ENCODE assay signal across 10 cellular contexts in genomic region chr22:21020802-21021429, GRCh38. TPM values are rescaled to one million over a fixed set of nuclear protein-coding genes. Genes with fewer than 3 reads are reported as not detected.
DNase-seq lines count a peak whose midpoint lies in the region; ATAC-seq, FAIRE-seq and TF ChIP-seq lines count a peak whose summit lies in the region.
"Had no signal": no experiment of that assay in that cellular context is flagged by ENCODE, and none has a peak within 500 bp of the region (broad histone marks: within the 10 kb centered on the region; RNA-seq: fewer than 3 reads in every experiment).

No MANE protein-coding gene starts in this region.

- H3K4me1 ChIP-seq in A549 (no peaks in the 10 kb centered on the region), fibroblast of lung (ENCODE audit: control insufficient read depth, extremely low read depth, insufficient read depth, low read length) (no peaks in the 10 kb centered on the region)

- H3K27me3 ChIP-seq in fibroblast of lung (ENCODE audit: control insufficient read depth, insufficient read depth, low read length) = no peaks in the 10 kb centered on the region

- peak in 1 of 2 experiments; percentile 51 for DNase-seq in A549 (ENCODE audit: low read depth in 1 of 2, low spot score in 1 of 2)
- DNase-seq in D341Med (ENCODE audit: low spot score) = peak; percentile 76
- peak; percentile 32 for DNase-seq in NCI-H748 (lab: John Stamatoyannopoulos, UW; ENCODE audit: unreplicated experiment)
- DNase-seq in fibroblast of lung (ENCODE audit: low read depth in 2 of 2) = no peak
- DNase-seq in NCI-H1417 treated with DMSO at 0.1 percent for 48 hours (lab: John Stamatoyannopoulos, UW) = no peak
- DNase-seq in NCI-H2029 treated with DMSO at 0.1 percent for 48 hours (lab: John Stamatoyannopoulos, UW) = no peak
- no peak for DNase-seq in posterior vena cava (ENCODE audit: low spot score)
- DNase-seq: immature natural killer cell, NCI-H226 had no signal

- H3K4me2 ChIP-seq in A549 = no peak overlapping the region
- H3K4me2 ChIP-seq in fibroblast of lung (ENCODE audit: extremely low read depth, insufficient read depth, low read length) = no peak overlapping the region

- no peaks in the 10 kb centered on the region for H3K79me2 ChIP-seq in fibroblast of lung (ENCODE audit: control insufficient read depth, insufficient read depth, low read length)

- peak; percentile 16 to 22; a peak in 1 of 5 replicates for TF ChIP-seq RAD21 in A549 (conservative IDR thresholded peaks at IDR 0.05 in 1 of 2, IDR thresholded peaks at IDR 0.05 in 1 of 2)

- H2AFZ ChIP-seq in fibroblast of lung (ENCODE audit: low read length) = no peak overlapping the region

- POLR2A ChIA-PET in A549 (lab: Yijun Ruan, JAX) = no interaction called here

- CTCF ChIA-PET in A549 (lab: Yijun Ruan, JAX) = interaction anchor here (0.6 to 2.5 kb wide), 9 partner anchors 8 to 84 kb away, joined by 3 to 9 read pairs (median 4); no protein-coding TSS in a partner anchor

- no peaks in the 10 kb centered on the region for H3K9me3 ChIP-seq in A549
- H3K9me3 ChIP-seq in fibroblast of lung (ENCODE audit: control insufficient read depth, insufficient read depth, low read depth, low read length) = no peaks in the 10 kb centered on the region

- no peak overlapping the region for H3K27ac ChIP-seq in A549
- no peak overlapping the region for H3K27ac ChIP-seq in fibroblast of lung (ENCODE audit: insufficient read depth, low read length)

- H3K36me3 ChIP-seq in fibroblast of lung (ENCODE audit: control insufficient read depth, insufficient read depth, low read length) = no peaks in the 10 kb centered on the region

- WGBS in A549 (ENCODE audit: missing lambda C conversion rate) = 61% methylated on average over 7 of the region's 7 CpGs

- no peak for TF ChIP-seq POLR2A in A549 (IDR thresholded peaks at IDR 0.05; ENCODE audit: low read length)

- no peak for FAIRE-seq in A549 (lab: Jason Lieb, UNC)

- no peak overlapping the region for H3K9ac ChIP-seq in fibroblast of lung (ENCODE audit: insufficient read depth, low read length)

- TF ChIP-seq CTCF in A549 (IDR thresholded peaks at IDR 0.05) = no peak; the same call in 2 of the 3 replicates
- TF ChIP-seq CTCF in fibroblast of lung (conservative IDR thresholded peaks at IDR 0.05 in 1 of 2, IDR thresholded peaks at IDR 0.05 in 1 of 2; ENCODE audit: low read depth in 1 of 2, low read length in 2 of 2) = peak; percentile 17 to 54

- no peaks in the 10 kb centered on the region for H4K20me1 ChIP-seq in fibroblast of lung (ENCODE audit: control insufficient read depth, extremely low read depth, insufficient read depth, low read length)

- ATAC-seq in A549 (peak; percentile 46 to 69; a peak in 3 of 6 replicates), HG02798 (IDR thresholded peaks at IDR 0.05; ENCODE audit: poor library complexity, unreplicated experiment) (no peak)

- H3K4me3 ChIP-seq in A549 (no peak overlapping the region), fibroblast of lung (replicated peaks in 1 of 4; ENCODE audit: control extremely low read depth in 1 of 4, insufficient read depth in 1 of 4, low read depth in 3 of 4, low read length in 4 of 4) (no peak overlapping the region)

- no peak for TF ChIP-seq EP300 in A549 (IDR thresholded peaks at IDR 0.05)

- intact Hi-C loops in posterior vena cava (cut with DNase I) = no loop called here

TF ChIP-seq in A549, 52 proteins besides CTCF, POLR2A, EP300 and RAD21 (continues in another document):
- TF ChIP-seq TP53 (CRISPR knock-in tag; IDR thresholded peaks at IDR 0.05) = no peak
- TF ChIP-seq KDM1A (IDR thresholded peaks at IDR 0.05; ENCODE audit: low read depth) = no peak
- TF ChIP-seq HES2 (IDR thresholded peaks at IDR 0.05) = no peak
- TF ChIP-seq HEYL (CRISPR knock-in tag; IDR thresholded peaks at IDR 0.05) = no peak
- TF ChIP-seq MAX (IDR thresholded peaks at IDR 0.05) = no peak
- no peak for TF ChIP-seq BCL3 (IDR thresholded peaks at IDR 0.05)
- TF ChIP-seq ESRRA (IDR thresholded peaks at IDR 0.05; ENCODE audit: borderline replicate concordance, low read length) = no peak

RNA-seq across cellular contexts. Expression of gene P2RX6, which starts 6.0 kb away (rescaled TPM):
- polyA plus RNA-seq in A549 (2011; rRNA removed) (0.62 and 0.67 TPM in 2 replicates), A549 (2017; fragmentation: RNase III; extraction: RNeasy Plus Mini Kit Qiagen cat#74134 plus additional on column Dnase treatment) (0.92 to 1.6 TPM (median 1.1 TPM) in 3 replicates), fibroblast of lung (0.84 and 3.6 TPM in 2 replicates)
- 0.62 and 0.82 TPM in 2 replicates for polyA plus RNA-seq in A549 (2012; cell fraction: cytosol; rRNA removed)
- polyA plus RNA-seq in A549 (2012; cell fraction: nucleus; rRNA removed) = 7.2 and 8.9 TPM in 2 replicates
- 0.15 and 0.45 TPM in 2 replicates for polyA minus RNA-seq in A549 (2011; rRNA and poly(A)+ RNA removed)
- total RNA-seq in fibroblast of lung (4.6 and 17.8 TPM in 2 replicates), posterior vena cava (1 to 10 TPM in 1 of 2 donors, under 1 TPM in 1; 0.19 to 1.0 TPM)
- polyA plus RNA-seq in fibroblast of lung (2012) = 1.9 and 6.0 TPM in 2 replicates
- polyA minus RNA-seq in fibroblast of lung (ENCODE audit: low replicate concordance) = 4.1 and 8.2 TPM in 2 replicates
- polyA plus RNA-seq: immature natural killer cell had no signal

RNA-seq across cellular contexts. Expression of gene SLC7A4, which starts 11.4 kb away (rescaled TPM):
- not detected in 2 replicates for polyA plus RNA-seq in A549 (2011; rRNA removed)
- polyA plus RNA-seq in A549 (2012; cell fraction: cytosol; rRNA removed) = not detected in 2 replicates
- not detected in 2 replicates for polyA plus RNA-seq in A549 (2012; cell fraction: nucleus; rRNA removed)
- not detected in 3 replicates for polyA plus RNA-seq in A549 (2017; fragmentation: RNase III; extraction: RNeasy Plus Mini Kit Qiagen cat#74134 plus additional on column Dnase treatment)
- not detected in 2 replicates for polyA minus RNA-seq in A549 (2011; rRNA and poly(A)+ RNA removed)
- total RNA-seq in fibroblast of lung = 0.26 and 0.83 TPM in 2 replicates
- polyA plus RNA-seq in fibroblast of lung = 0.08 and 0.92 TPM in 2 replicates
- 0.28 and 2.5 TPM in 2 replicates for polyA plus RNA-seq in fibroblast of lung (2012)
- 8.4 TPM in 1 of 2 replicates, not detected in the other for polyA minus RNA-seq in fibroblast of lung (ENCODE audit: low replicate concordance)
- total RNA-seq in posterior vena cava = 1 to 10 TPM; 1.5 to 8.9 TPM
- polyA plus RNA-seq: immature natural killer cell had no signal

RNA-seq across cellular contexts. Expression of gene THAP7, which starts 19.0 kb away (rescaled TPM):
- 15.5 and 15.9 TPM in 2 replicates for polyA plus RNA-seq in A549 (2011; rRNA removed)
- 29.7 and 39.2 TPM in 2 replicates for polyA plus RNA-seq in A549 (2012; cell fraction: cytosol; rRNA removed)
- polyA plus RNA-seq in A549 (2012; cell fraction: nucleus; rRNA removed) = 43.5 and 52.5 TPM in 2 replicates
- polyA plus RNA-seq in A549 (2017; fragmentation: RNase III; extraction: RNeasy Plus Mini Kit Qiagen cat#74134 plus additional on column Dnase treatment) = 18.4 to 22.7 TPM (median 19.7 TPM) in 3 replicates
- polyA minus RNA-seq in A549 (2011; rRNA and poly(A)+ RNA removed) = 15.1 and 16.7 TPM in 2 replicates
- total RNA-seq in fibroblast of lung = 25.9 and 26.3 TPM in 2 replicates
- 15.7 and 15.8 TPM in 2 replicates for polyA plus RNA-seq in fibroblast of lung
- 19.7 and 22.0 TPM in 2 replicates for polyA plus RNA-seq in fibroblast of lung (2012)
- 9.0 and 9.9 TPM in 2 replicates for polyA minus RNA-seq in fibroblast of lung (ENCODE audit: low replicate concordance)
- 10 to 100 TPM; 16.4 to 20.5 TPM for total RNA-seq in posterior vena cava

RNA-seq across cellular contexts. Expression of gene LRRC74B, which starts 24.8 kb away (rescaled TPM):
- polyA plus RNA-seq in A549 (2011; rRNA removed) (0.05 and 0.08 TPM in 2 replicates), A549 (2017; fragmentation: RNase III; extraction: RNeasy Plus Mini Kit Qiagen cat#74134 plus additional on column Dnase treatment) (0.04 to 0.10 TPM (median 0.05 TPM) in 3 replicates), fibroblast of lung (not detected in 2 replicates)
- 0.04 TPM in 1 of 2 replicates, not detected in the other for polyA plus RNA-seq in A549 (2012; cell fraction: cytosol; rRNA removed)
- polyA plus RNA-seq in A549 (2012; cell fraction: nucleus; rRNA removed) = 0.05 and 0.12 TPM in 2 replicates
- polyA minus RNA-seq in A549 (2011; rRNA and poly(A)+ RNA removed) = 0.29 TPM in 1 of 2 replicates, not detected in the other
- total RNA-seq in fibroblast of lung (under 0.01 TPM in 1 of 2 replicates, not detected in the other), posterior vena cava (not detected)
- polyA plus RNA-seq in fibroblast of lung (2012) = not detected in 2 replicates
- not detected in 2 replicates for polyA minus RNA-seq in fibroblast of lung (ENCODE audit: low replicate concordance)
- polyA plus RNA-seq: immature natural killer cell had no signal

RNA-seq across cellular contexts. Expression of gene LZTR1, which starts 38.8 kb away (rescaled TPM):
- 14.1 and 14.4 TPM in 2 replicates for polyA plus RNA-seq in A549 (2011; rRNA removed)
- polyA plus RNA-seq in A549 (2012; cell fraction: cytosol; rRNA removed) = 19.7 and 23.3 TPM in 2 replicates
- polyA plus RNA-seq in A549 (2012; cell fraction: nucleus; rRNA removed) = 123 and 173 TPM in 2 replicates
- polyA plus RNA-seq in A549 (2017; fragmentation: RNase III; extraction: RNeasy Plus Mini Kit Qiagen cat#74134 plus additional on column Dnase treatment) = 22.3 to 23.5 TPM (median 22.6 TPM) in 3 replicates
- polyA minus RNA-seq in A549 (2011; rRNA and poly(A)+ RNA removed) = 22.8 and 27.5 TPM in 2 replicates
- total RNA-seq in fibroblast of lung = 51.9 and 75.8 TPM in 2 replicates
- 25.1 and 27.4 TPM in 2 replicates for polyA plus RNA-seq in fibroblast of lung
- polyA plus RNA-seq in fibroblast of lung (2012) = 30.9 and 31.8 TPM in 2 replicates
- polyA minus RNA-seq in fibroblast of lung (ENCODE audit: low replicate concordance) = 129 and 153 TPM in 2 replicates
- total RNA-seq in posterior vena cava = 10 to 100 TPM; 46.1 to 56.3 TPM

Comparison
In these comparisons a context has a peak if more than half of its experiments do, and no peak if none do; other contexts are left out.
1. DNase-seq: peak in D341Med (single experiment) and NCI-H748 (single experiment); none in fibroblast of lung (0 of 2), NCI-H1417 treated with DMSO at 0.1 percent for 48 hours (single experiment), NCI-H2029 treated with DMSO at 0.1 percent for 48 hours (single experiment) and posterior vena cava (single experiment).